ENCODE assay signal across 20 cellular contexts in the genomic region with DNA sequence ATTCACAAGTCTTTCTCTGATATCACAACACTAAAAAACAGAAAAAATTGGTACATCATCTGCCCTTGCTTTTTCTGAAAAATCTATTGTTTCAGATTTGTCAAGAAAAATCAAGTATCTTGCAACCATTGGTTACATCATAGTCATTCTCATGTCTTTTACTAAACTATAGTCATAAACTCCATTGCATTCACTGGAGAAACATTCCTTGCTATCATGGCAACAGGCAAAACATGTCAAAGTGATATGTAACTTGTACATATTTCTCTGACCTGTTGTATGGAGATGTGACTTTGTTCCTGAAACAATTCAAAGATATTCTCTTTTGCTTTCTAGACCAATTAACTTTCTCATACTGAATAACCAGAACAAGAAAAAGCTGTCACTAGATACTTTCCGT.
"Had no signal": no experiment of that assay in that cellular context is flagged by ENCODE, and none has a peak within 500 bp of the region (broad histone marks: within the 10 kb centered on the region; RNA-seq: fewer than 3 reads in every experiment).

No MANE protein-coding gene starts in this region.

- DNase-seq: activated CD4-positive, alpha-beta T cell treated with anti-CD3 and anti-CD28 coated beads for 4 hours; activated CD8-positive, alpha-beta T cell treated with anti-CD3 and anti-CD28 coated beads, Interleukin-2, amount 10 ng/mL, durations not matched to agents 7 days and 5 days; activated naive CD4-positive, alpha-beta T cell treated with anti-CD3 and anti-CD28 coated beads, Interleukin-2, amount 50 U/mL, for 16 hours; adrenal gland; cortex of kidney; effector memory CD4-positive, alpha-beta T cell; foreskin melanocyte; kidney; midbrain; naive B cell; posterior cingulate gyrus; right cardiac atrium; spleen; stimulated activated CD4-positive, alpha-beta T cell treated with anti-CD3 and anti-CD28 coated beads, Interleukin-2, amount 100 ng/mL, for 24 hours; stimulated activated naive B cell treated with anti-CD40 and anti-IgM and Interleukin-4, amounts not matched to agents 10 μg/mL and 1 μg/mL and 100 μg/mL, for 72 hours had no signal

- H3K27ac ChIP-seq: adrenal gland, epithelial cell of prostate, neutrophil, spleen had no signal

- H3K27ac Mint-ChIP-seq: activated CD8-positive, alpha-beta T cell treated with anti-CD3 and anti-CD28 coated beads, Interleukin-2, amount 10 ng/mL, durations not matched to agents 7 days and 5 days; activated T-helper 2 cell treated with anti-CD3 and anti-CD28 coated beads, Interferon-gamma antibody, Interleukin-2, Interleukin-4, amounts not matched to agents 10 μg/mL and 5 μg/mL and 100 μg/mL, durations not matched to agents 14 hours and 24 hours and 36 hours; naive B cell; stimulated activated naive B cell treated with anti-CD40 and anti-IgM and Interleukin-4, amounts not matched to agents 10 μg/mL and 1 μg/mL and 100 μg/mL, for 72 hours; T-helper 1 cell treated with Interleukin-12 subunit alpha and Interleukin-12 subunit beta and Interleukin-4 antibody, amounts not matched to agents 30 μg/mL and 1 μg/mL, for 36 hours had no signal

- ATAC-seq: activated CD8-positive, alpha-beta T cell treated with anti-CD3 and anti-CD28 coated beads, Interleukin-2, amount 10 ng/mL, durations not matched to agents 7 days and 5 days; right cardiac atrium had no signal

- H3K9me3 ChIP-seq: adrenal gland, neutrophil, spleen had no signal

- H3K36me3 ChIP-seq: adrenal gland, neutrophil, spleen had no signal

- H3K4me3 Mint-ChIP-seq: activated CD8-positive, alpha-beta T cell treated with anti-CD3 and anti-CD28 coated beads, Interleukin-2, amount 10 ng/mL, durations not matched to agents 7 days and 5 days; central memory CD8-positive, alpha-beta T cell; naive B cell; stimulated activated naive B cell treated with anti-CD40 and anti-IgM and Interleukin-4, amounts not matched to agents 10 μg/mL and 1 μg/mL and 100 μg/mL, for 72 hours; T-helper 1 cell treated with Interleukin-12 subunit alpha and Interleukin-12 subunit beta and Interleukin-4 antibody, amounts not matched to agents 30 μg/mL and 1 μg/mL, for 36 hours had no signal

- H3K4me1 Mint-ChIP-seq: central memory CD8-positive, alpha-beta T cell; naive B cell; stimulated activated naive B cell treated with anti-CD40 and anti-IgM and Interleukin-4, amounts not matched to agents 10 μg/mL and 1 μg/mL and 100 μg/mL, for 72 hours had no signal

- H3K36me3 Mint-ChIP-seq: naive B cell; stimulated activated naive B cell treated with anti-CD40 and anti-IgM and Interleukin-4, amounts not matched to agents 10 μg/mL and 1 μg/mL and 100 μg/mL, for 72 hours had no signal

- H3K27me3 ChIP-seq: adrenal gland, neutrophil, spleen had no signal

- H3K9me3 Mint-ChIP-seq: activated T-helper 2 cell treated with anti-CD3 and anti-CD28 coated beads, Interferon-gamma antibody, Interleukin-2, Interleukin-4, amounts not matched to agents 10 μg/mL and 5 μg/mL and 100 μg/mL, durations not matched to agents 14 hours and 24 hours and 36 hours; central memory CD8-positive, alpha-beta T cell; stimulated activated naive B cell treated with anti-CD40 and anti-IgM and Interleukin-4, amounts not matched to agents 10 μg/mL and 1 μg/mL and 100 μg/mL, for 72 hours; T-helper 1 cell treated with Interleukin-12 subunit alpha and Interleukin-12 subunit beta and Interleukin-4 antibody, amounts not matched to agents 30 μg/mL and 1 μg/mL, for 36 hours had no signal

- H3K4me1 ChIP-seq: adrenal gland, spleen had no signal

- H3K4me3 ChIP-seq: adrenal gland, spleen had no signal
